In genomic region chr2:166375736-166376487, GRCh38 we compare ENCODE assay signal across 8 cellular contexts. TPM values are rescaled to one million over a fixed set of nuclear protein-coding genes. Genes with fewer than 3 reads are reported as not detected.
DNase-seq lines count a peak whose midpoint lies in the region; ATAC-seq and TF ChIP-seq lines count a peak whose summit lies in the region.

Gene SCN9A (minus strand): TSS chr2:166375944. CDS start chr2:166311756, 64,188 bp downstream.

- no peaks in the 10 kb centered on the region for H3K36me3 ChIP-seq in vagina

- peak within 1 kb of the TSS; percentile 65 for H3K4me3 Mint-ChIP-seq in activated T-cell treated with anti-CD3 and anti-CD28 coated beads, Interleukin-2, amount 50 U/mL, for 24 hours
- peak within 1 kb of the TSS; percentile 83 to 84 for H3K4me3 Mint-ChIP-seq in activated T-cell treated with anti-CD3 and anti-CD28 coated beads, Interleukin-2, amount 50 U/mL, for 72 hours
- H3K4me3 Mint-ChIP-seq in nephron = peak within 1 kb of the TSS; percentile 85 to 92 (median 89)

- no peaks in the 10 kb centered on the region for H3K9me3 ChIP-seq in vagina

- peaks cover 10% of the 10 kb centered on the region for H3K4me1 Mint-ChIP-seq in activated T-cell treated with anti-CD3 and anti-CD28 coated beads, Interleukin-2, amount 50 U/mL, for 24 hours (ENCODE audit: low read depth)
- H3K4me1 Mint-ChIP-seq in activated T-cell treated with anti-CD3 and anti-CD28 coated beads, Interleukin-2, amount 50 U/mL, for 72 hours (ENCODE audit: low read depth) = peaks cover 18% of the 10 kb centered on the region
- H3K4me1 Mint-ChIP-seq in nephron = peaks cover 9% of the 10 kb centered on the region

- intact Hi-C loops in vagina (cut with DNase I) = no loop called here

- no peak within 1 kb of the TSS for H3K27ac ChIP-seq in vagina

- no peaks in the 10 kb centered on the region for H3K9me3 Mint-ChIP-seq in activated T-cell treated with anti-CD3 and anti-CD28 coated beads, Interleukin-2, amount 50 U/mL, for 24 hours
- H3K9me3 Mint-ChIP-seq in activated T-cell treated with anti-CD3 and anti-CD28 coated beads, Interleukin-2, amount 50 U/mL, for 72 hours = no peaks in the 10 kb centered on the region
- H3K9me3 Mint-ChIP-seq in nephron = no peaks in the 10 kb centered on the region

- peak within 1 kb of the TSS; percentile 56 to 67 for H3K4me3 ChIP-seq in vagina

- TF ChIP-seq CTCF in nephron (IDR thresholded peaks at IDR 0.05; ENCODE audit: unreplicated experiment in 3 of 3) (no peak), vagina (IDR thresholded peaks at IDR 0.05) (no peak)

- peak; percentile 43 for DNase-seq in activated T-cell treated with anti-CD3 and anti-CD28 coated beads, Interleukin-2, amount 50 U/mL, for 24 hours
- DNase-seq in activated T-cell treated with anti-CD3 and anti-CD28 coated beads for 4 hours (no peak), NCI-H226 (peak; percentile 78), globus pallidus (ENCODE audit: low spot score) (peak; percentile 38), vagina (ENCODE audit: extremely low spot score in 2 of 2) (no peak)
- DNase-seq in activated T-cell treated with anti-CD3 and anti-CD28 coated beads, Interleukin-2, amount 50 U/mL, for 72 hours = peak; percentile 10 to 43

- no peaks in the 10 kb centered on the region for H3K36me3 Mint-ChIP-seq in activated T-cell treated with anti-CD3 and anti-CD28 coated beads, Interleukin-2, amount 50 U/mL, for 24 hours (ENCODE audit: low read depth)
- H3K36me3 Mint-ChIP-seq in activated T-cell treated with anti-CD3 and anti-CD28 coated beads, Interleukin-2, amount 50 U/mL, for 72 hours (ENCODE audit: insufficient read depth in 2 of 2) = no peaks in the 10 kb centered on the region
- no peaks in the 10 kb centered on the region for H3K36me3 Mint-ChIP-seq in nephron (ENCODE audit: low read depth)

- peak; percentile 58 for ATAC-seq in HG02981 (IDR thresholded peaks at IDR 0.05; ENCODE audit: unreplicated experiment)
- peak; percentile 67 to 78 for ATAC-seq in activated T-cell treated with anti-CD3 and anti-CD28 coated beads, Interleukin-2, amount 50 U/mL, for 72 hours (replicated peaks in 1 of 2)

- no peak within 1 kb of the TSS for H3K27ac Mint-ChIP-seq in activated T-cell treated with anti-CD3 and anti-CD28 coated beads, Interleukin-2, amount 50 U/mL, for 24 hours
- H3K27ac Mint-ChIP-seq in activated T-cell treated with anti-CD3 and anti-CD28 coated beads, Interleukin-2, amount 50 U/mL, for 72 hours = no peak within 1 kb of the TSS
- peak within 1 kb of the TSS in 2 of 3 experiments; percentile 52 to 72 for H3K27ac Mint-ChIP-seq in nephron

- H3K27me3 Mint-ChIP-seq in activated T-cell treated with anti-CD3 and anti-CD28 coated beads, Interleukin-2, amount 50 U/mL, for 24 hours = peaks cover 47% of the 10 kb centered on the region
- H3K27me3 Mint-ChIP-seq in activated T-cell treated with anti-CD3 and anti-CD28 coated beads, Interleukin-2, amount 50 U/mL, for 72 hours (ENCODE audit: low read depth) = peaks cover 48% of the 10 kb centered on the region
- H3K27me3 Mint-ChIP-seq in nephron (ENCODE audit: low read depth) = peaks cover 59% of the 10 kb centered on the region

- H3K4me1 ChIP-seq in vagina = peaks cover 11% of the 10 kb centered on the region

- no peaks in the 10 kb centered on the region for H3K27me3 ChIP-seq in vagina

- no peak for TF ChIP-seq POLR2A in vagina (IDR thresholded peaks at IDR 0.05)

RNA-seq across cellular contexts. Expression of gene SCN9A, which starts in this region (rescaled TPM):
- total RNA-seq in activated T-cell treated with anti-CD3 and anti-CD28 coated beads, Interleukin-2, amount 50 U/mL, for 72 hours = under 1 TPM; 0.12 to 0.38 TPM
- total RNA-seq in vagina = 4.9 TPM

Comparison
In these comparisons a context has a peak if more than half of its experiments do, and no peak if none do; other contexts are left out.
1. DNase-seq: peak in activated T-cell treated with anti-CD3 and anti-CD28 coated beads, Interleukin-2, amount 50 U/mL, for 24 hours (single experiment), NCI-H226 (single experiment) and globus pallidus (single experiment); none in activated T-cell treated with anti-CD3 and anti-CD28 coated beads for 4 hours (single experiment) and vagina (0 of 2).
2. Peak in DNase-seq and ATAC-seq in activated T-cell treated with anti-CD3 and anti-CD28 coated beads, Interleukin-2, amount 50 U/mL, for 72 hours; RNA of the gene not detected or under 1 TPM.
3. H3K27ac Mint-ChIP-seq: peak in nephron (2 of 3); none in activated T-cell treated with anti-CD3 and anti-CD28 coated beads, Interleukin-2, amount 50 U/mL, for 24 hours (single experiment) and activated T-cell treated with anti-CD3 and anti-CD28 coated beads, Interleukin-2, amount 50 U/mL, for 72 hours (single experiment).
4. Peak in every context shown above with its lines, with median percentiles within 50 percentile points of each other: H3K4me3 Mint-ChIP-seq.